Comparison of ENCODE assay signal across 9 cellular contexts in the genomic region with DNA sequence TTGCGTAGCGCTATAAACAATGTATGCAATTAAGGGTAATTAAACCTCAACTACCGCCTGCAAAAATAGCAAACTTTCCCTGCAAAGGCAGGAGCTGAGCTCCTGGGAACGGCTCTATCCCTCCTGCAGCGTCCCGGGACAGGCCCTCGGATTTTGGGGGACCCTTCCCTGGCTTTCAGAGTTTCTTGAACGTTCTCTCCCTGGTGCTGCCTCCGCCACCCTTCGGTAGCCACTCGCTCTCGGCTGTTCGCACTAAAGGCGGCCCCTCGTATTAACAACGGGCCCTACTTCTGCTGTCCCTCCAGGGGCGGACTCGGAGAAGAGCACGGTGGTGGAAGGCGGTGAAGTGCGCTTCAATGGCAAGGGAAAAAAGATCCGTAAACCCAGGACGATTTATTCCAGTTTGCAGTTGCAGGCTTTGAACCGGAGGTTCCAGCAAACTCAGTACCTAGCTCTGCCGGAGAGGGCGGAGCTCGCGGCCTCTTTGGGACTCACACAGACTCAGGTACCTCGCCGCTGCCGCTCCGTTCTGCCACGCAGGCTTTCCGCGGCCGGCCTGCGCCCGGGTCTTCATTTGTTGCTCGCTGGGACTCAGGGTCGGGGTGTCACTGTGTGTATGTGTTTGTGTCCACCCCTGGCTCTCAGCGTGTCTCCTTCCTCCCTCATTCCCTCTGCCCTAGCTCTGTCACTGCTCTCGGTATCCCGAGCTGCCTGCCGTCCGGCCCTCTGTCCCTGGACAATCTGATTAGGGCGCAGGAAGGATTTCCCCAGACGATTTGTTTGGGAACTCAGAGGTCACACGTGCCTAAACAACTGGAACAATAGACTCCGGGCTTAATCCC. TPM values are rescaled to one million over a fixed set of nuclear protein-coding genes. Genes with fewer than 3 reads are reported as not detected.
DNase-seq lines count a peak whose midpoint lies in the region; ATAC-seq and TF ChIP-seq lines count a peak whose summit lies in the region.
"Had no signal": no experiment of that assay in that cellular context is flagged by ENCODE, and none has a peak within 500 bp of the region (broad histone marks: within the 10 kb centered on the region; RNA-seq: fewer than 3 reads in every experiment).

No MANE protein-coding gene starts in this region.

- peak overlapping the region; percentile 47 for H3K4me3 Mint-ChIP-seq in activated naive CD4-positive, alpha-beta T cell treated with anti-CD3 and anti-CD28 coated beads, Interleukin-2, amount 50 U/mL, for 24 hours

- no peaks in the 10 kb centered on the region for H3K9me3 Mint-ChIP-seq in activated naive CD4-positive, alpha-beta T cell treated with anti-CD3 and anti-CD28 coated beads, Interleukin-2, amount 50 U/mL, for 24 hours

- H3K9me3 ChIP-seq in vagina: no peaks in the 10 kb centered on the region

- peaks cover 48% of the 10 kb centered on the region for H3K4me1 Mint-ChIP-seq in activated naive CD4-positive, alpha-beta T cell treated with anti-CD3 and anti-CD28 coated beads, Interleukin-2, amount 50 U/mL, for 24 hours

- H3K27me3 ChIP-seq in kidney epithelial cell (ENCODE audit: control insufficient read depth, insufficient read depth, low read length): peaks cover 97% of the 10 kb centered on the region
- H3K27me3 ChIP-seq in vagina: peaks cover 65% of the 10 kb centered on the region

- H3K4me3 ChIP-seq in kidney epithelial cell (ENCODE audit: low read depth, low read length) (no peak overlapping the region), vagina (peak overlapping the region; percentile 34 to 40)

- peak overlapping the region; percentile 30 for H3K27ac Mint-ChIP-seq in activated naive CD4-positive, alpha-beta T cell treated with anti-CD3 and anti-CD28 coated beads, Interleukin-2, amount 50 U/mL, for 24 hours

- no peak for TF ChIP-seq POLR2A in vagina (IDR thresholded peaks at IDR 0.05)

- TF ChIP-seq CTCF in kidney epithelial cell (IDR thresholded peaks at IDR 0.05; ENCODE audit: insufficient read depth, low read length, poor library complexity, severe bottlenecking) (peak; percentile 6), vagina (IDR thresholded peaks at IDR 0.05) (no peak)

- H3K27me3 Mint-ChIP-seq in activated naive CD4-positive, alpha-beta T cell treated with anti-CD3 and anti-CD28 coated beads, Interleukin-2, amount 50 U/mL, for 24 hours: peaks cover 66% of the 10 kb centered on the region

- ATAC-seq in GM18858 (IDR thresholded peaks at IDR 0.05; ENCODE audit: unreplicated experiment): no peak

- no peak overlapping the region for H3K27ac ChIP-seq in vagina
- H3K27ac ChIP-seq: BLaER1 treated with 17β-estradiol and CSF1 and Interleukin-3, amounts not matched to agents 10 nM and 100 nM had no signal

- intact Hi-C loops in vagina (cut with DNase I): no loop called here

- no peaks in the 10 kb centered on the region for H3K36me3 Mint-ChIP-seq in activated naive CD4-positive, alpha-beta T cell treated with anti-CD3 and anti-CD28 coated beads, Interleukin-2, amount 50 U/mL, for 24 hours

- no peaks in the 10 kb centered on the region for H3K36me3 ChIP-seq in kidney epithelial cell (ENCODE audit: control insufficient read depth, insufficient read depth, low read length)
- no peaks in the 10 kb centered on the region for H3K36me3 ChIP-seq in vagina
- H3K36me3 ChIP-seq: BLaER1 treated with 17β-estradiol and CSF1 and Interleukin-3, amounts not matched to agents 10 nM and 100 nM had no signal

- DNase-seq in NCI-H1105 (lab: John Stamatoyannopoulos, UW) (peak; percentile 37), NCI-H1105 treated with DMSO at 0.1 percent for 48 hours (lab: John Stamatoyannopoulos, UW) (no peak), NCI-H510A (lab: John Stamatoyannopoulos, UW) (peak; percentile 71), kidney epithelial cell (ENCODE audit: low read depth) (no peak), vagina (ENCODE audit: extremely low spot score in 2 of 2) (peak in 1 of 2 donors; percentile 76), AML-193 (lab: John Stamatoyannopoulos, UW) (no peak)

- peaks cover 41% of the 10 kb centered on the region for H3K4me1 ChIP-seq in vagina

RNA-seq across cellular contexts. Expression of a gene that starts 1.3 kb away (rescaled TPM):
- 0.17 TPM in 1 of 2 replicates, not detected in the other for total RNA-seq in kidney epithelial cell
- not detected for total RNA-seq in vagina

RNA-seq across cellular contexts. Expression of a gene that starts 16.1 kb away (rescaled TPM):
- 0.08 TPM in 1 of 2 replicates, not detected in the other for total RNA-seq in kidney epithelial cell
- total RNA-seq in vagina: not detected

Comparison
In these comparisons a context has a peak if more than half of its experiments do, and no peak if none do; other contexts are left out.
1. DNase-seq: peak in NCI-H1105 (single experiment) and NCI-H510A (single experiment); none in NCI-H1105 treated with DMSO at 0.1 percent for 48 hours (single experiment), kidney epithelial cell (single experiment) and AML-193 (0 of 2).